1 cellular context compared by ENCODE assay signal in genomic region chr4:159229164-159229563, GRCh38.
TF ChIP-seq lines count a peak whose summit lies in the region.

No MANE protein-coding gene starts in this region.

TF ChIP-seq in SK-N-SH treated with all-trans-retinoic acid at 6 μM for 48 hours, 23 proteins besides CTCF, POLR2A, EP300 and RAD21 (continued from another document):
- TF ChIP-seq PATZ1 (CRISPR knock-in tag; IDR thresholded peaks at IDR 0.05; ENCODE audit: borderline replicate concordance) (no peak), BACH2 (CRISPR knock-in tag; IDR thresholded peaks at IDR 0.05; ENCODE audit: borderline replicate concordance) (no peak)
TF ChIP-seq in SK-N-SH treated with all-trans-retinoic acid at 6 μM for 48 hours: peak in this region for 5.
